Comparison of ENCODE assay signal across 1 cellular context in genomic region chr19:45451181-45451849, GRCh38.
TF ChIP-seq lines count a peak whose summit lies in the region.

No MANE protein-coding gene starts in this region.

TF ChIP-seq in HCT116, 20 proteins besides CTCF, POLR2A, EP300 and RAD21:
- TF ChIP-seq REST (IDR thresholded peaks at IDR 0.05; ENCODE audit: low read depth): no peak
- TF ChIP-seq CBX3 (IDR thresholded peaks at IDR 0.05; ENCODE audit: low read depth): no peak
- no peak for TF ChIP-seq ZNF274 (IDR thresholded peaks at IDR 0.05; ENCODE audit: low read depth, low read length)
- no peak for TF ChIP-seq YY1 (IDR thresholded peaks at IDR 0.05; ENCODE audit: extremely low read depth, insufficient replicate concordance, low read depth, low read length)
- no peak for TF ChIP-seq ATF3 (IDR thresholded peaks at IDR 0.05)
- TF ChIP-seq SP1 (IDR thresholded peaks at IDR 0.05; ENCODE audit: low read depth): no peak
- TF ChIP-seq TCF7L2 (IDR thresholded peaks at IDR 0.05; ENCODE audit: borderline replicate concordance, extremely low read depth, insufficient read depth, insufficient read length): no peak
- TF ChIP-seq SIN3A (IDR thresholded peaks at IDR 0.05; ENCODE audit: low read depth): no peak
- no peak for TF ChIP-seq EGR1 (IDR thresholded peaks at IDR 0.05; ENCODE audit: low read depth)
- TF ChIP-seq FOSL1 (IDR thresholded peaks at IDR 0.05; ENCODE audit: low read depth): no peak
- TF ChIP-seq CEBPB (IDR thresholded peaks at IDR 0.05; ENCODE audit: low read depth): no peak
